Comparison of ENCODE assay signal across 8 cellular contexts in genomic region chrX:48737213-48737938, GRCh38. TPM values are rescaled to one million over a fixed set of nuclear protein-coding genes. Genes with fewer than 3 reads are reported as not detected.
DNase-seq lines count a peak whose midpoint lies in the region; ATAC-seq and TF ChIP-seq lines count a peak whose summit lies in the region.

No MANE protein-coding gene starts in this region.

- H3K9me3 Mint-ChIP-seq in progenitor cell of endocrine pancreas (ENCODE audit: low read depth): peaks cover 18% of the 10 kb centered on the region

- H3K4me3 Mint-ChIP-seq in T-helper 17 cell (peak overlapping the region; percentile 91), progenitor cell of endocrine pancreas (ENCODE audit: low read depth) (peak overlapping the region; percentile 87)

- H3K27ac Mint-ChIP-seq in T-helper 17 cell: peak overlapping the region; percentile 92
- peak overlapping the region; percentile 96 for H3K27ac Mint-ChIP-seq in progenitor cell of endocrine pancreas

- H3K36me3 Mint-ChIP-seq in T-helper 17 cell (ENCODE audit: low read depth): no peaks in the 10 kb centered on the region
- H3K36me3 Mint-ChIP-seq in progenitor cell of endocrine pancreas (ENCODE audit: insufficient read depth): no peaks in the 10 kb centered on the region

- peak; percentile 98 for ATAC-seq in HG02870 (IDR thresholded peaks at IDR 0.05; ENCODE audit: unreplicated experiment)
- ATAC-seq in T-helper 17 cell: peak; percentile 99
- peak; percentile 100 for ATAC-seq in left ventricle myocardium superior

- peaks cover 12% of the 10 kb centered on the region for H3K4me1 Mint-ChIP-seq in T-helper 17 cell
- peaks cover 3% of the 10 kb centered on the region for H3K4me1 Mint-ChIP-seq in progenitor cell of endocrine pancreas (ENCODE audit: low read depth)

- in situ Hi-C loops in GM13977 (cut with MboI; ENCODE audit: low pct_unique_long_range_greater_than_20kb, low sequenced_read_pairs, unreplicated experiment): no loop called here

- H3K27me3 Mint-ChIP-seq in T-helper 17 cell: no peaks in the 10 kb centered on the region
- no peaks in the 10 kb centered on the region for H3K27me3 Mint-ChIP-seq in progenitor cell of endocrine pancreas

- TF ChIP-seq CTCF in GM13977 (IDR thresholded peaks at IDR 0.05; ENCODE audit: extremely low read depth, insufficient read depth, missing control alignments): no peak
- TF ChIP-seq CTCF in progenitor cell of endocrine pancreas (IDR thresholded peaks at IDR 0.05; ENCODE audit: unreplicated experiment): no peak

- H3K27ac ChIP-seq in angular gyrus (ENCODE audit: low read depth, low read length): peak overlapping the region; percentile 94

- peak; percentile 86 for DNase-seq in GM13977 (ENCODE audit: low spot score)
- peak; percentile 97 for DNase-seq in NCI-H1694 (lab: John Stamatoyannopoulos, UW)
- peak; percentile 65 to 79 (median 73) for DNase-seq in T-helper 17 cell
- DNase-seq in left ventricle myocardium superior: peak; percentile 91
- DNase-seq in progenitor cell of endocrine pancreas (ENCODE audit: low spot score, unreplicated experiment): peak; percentile 65
- peak; percentile 93 for DNase-seq in ureter (ENCODE audit: low spot score)

- H3K9me3 ChIP-seq in T-helper 17 cell (ENCODE audit: control insufficient read depth, low read length, poor library complexity, severe bottlenecking): no peaks in the 10 kb centered on the region

- intact Hi-C loops in left ventricle myocardium superior (cut with micrococcal nuclease): no loop called here

RNA-seq across cellular contexts. Expression of gene GLOD5, which starts 24.2 kb away (rescaled TPM):
- total RNA-seq in T-helper 17 cell: not detected
- total RNA-seq in left ventricle myocardium superior: not detected
- total RNA-seq in progenitor cell of endocrine pancreas: not detected in 2 replicates
- not detected for total RNA-seq in ureter

RNA-seq across cellular contexts. Expression of gene SUV39H1, which starts 40.8 kb away (rescaled TPM):
- 1 to 10 TPM; 5.8 to 6.4 TPM for total RNA-seq in T-helper 17 cell
- total RNA-seq in left ventricle myocardium superior: 2.4 TPM
- total RNA-seq in progenitor cell of endocrine pancreas: 7.4 and 8.2 TPM in 2 replicates
- total RNA-seq in ureter: 4.1 TPM

RNA-seq across cellular contexts. Expression of gene GATA1, which starts 49.0 kb away (rescaled TPM):
- 1 to 10 TPM in 1 of 2 donors, under 1 TPM in 1; 0.32 to 7.6 TPM for total RNA-seq in T-helper 17 cell
- total RNA-seq in left ventricle myocardium superior: not detected
- total RNA-seq in progenitor cell of endocrine pancreas: not detected in 2 replicates
- not detected for total RNA-seq in ureter

RNA-seq across cellular contexts. Expression of gene WAS, which starts 53.8 kb away (rescaled TPM):
- total RNA-seq in T-helper 17 cell (100 to 1,000 TPM in 1 of 2 donors, 10 to 100 TPM in 1; 86.0 to 105 TPM), left ventricle myocardium superior (2.6 TPM), progenitor cell of endocrine pancreas (0.62 and 1.2 TPM in 2 replicates), ureter (4.8 TPM)

Comparison
In these comparisons a context has a peak if more than half of its experiments do, and no peak if none do; other contexts are left out.
1. Peak in every context shown above with its lines: DNase-seq, ATAC-seq and H3K27ac ChIP-seq.